Comparison of ENCODE assay signal across 24 cellular contexts in the genomic region with DNA sequence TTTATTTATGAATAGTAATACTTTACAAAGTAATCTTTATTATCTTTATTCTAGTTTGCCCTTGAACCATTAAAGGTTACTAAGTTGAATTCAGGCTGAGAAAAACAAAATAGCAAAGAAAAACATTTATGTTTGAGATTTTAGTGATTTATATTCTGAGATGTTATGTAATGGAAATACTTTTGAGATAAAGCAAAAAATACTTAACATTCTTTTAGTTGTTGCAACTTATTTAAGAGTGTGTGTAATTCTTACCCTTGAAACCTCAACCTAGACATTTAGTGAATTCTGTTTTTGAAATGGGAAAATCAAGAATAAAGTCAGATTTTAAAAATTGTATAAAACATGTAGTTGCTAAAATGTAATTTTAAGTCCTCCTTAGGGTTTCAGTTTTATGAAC. TPM values are rescaled to one million over a fixed set of nuclear protein-coding genes. Genes with fewer than 3 reads are reported as not detected.
DNase-seq lines count a peak whose midpoint lies in the region; ATAC-seq and TF ChIP-seq lines count a peak whose summit lies in the region.
"Had no signal": no experiment of that assay in that cellular context is flagged by ENCODE, and none has a peak within 500 bp of the region (broad histone marks: within the 10 kb centered on the region; RNA-seq: fewer than 3 reads in every experiment).

No MANE protein-coding gene starts in this region.

- H3K4me1 Mint-ChIP-seq in T-helper 2 cell treated with Interferon-gamma antibody and Interleukin-4, amounts not matched to agents 5 μg/mL and 100 μg/mL, for 36 hours (ENCODE audit: low read depth), result peaks cover 13% of the 10 kb centered on the region

- ATAC-seq in SK-N-SH treated with all-trans-retinoic acid at 6 μM for 48 hours (no peak), GM18868 (IDR thresholded peaks at IDR 0.05; ENCODE audit: unreplicated experiment) (no peak), HG03108 (IDR thresholded peaks at IDR 0.05; ENCODE audit: unreplicated experiment) (no peak)
- ATAC-seq: body of pancreas, gastroesophageal sphincter had no signal

- H3K36me3 Mint-ChIP-seq in T-helper 2 cell treated with Interferon-gamma antibody and Interleukin-4, amounts not matched to agents 5 μg/mL and 100 μg/mL, for 36 hours (ENCODE audit: low read depth), result peaks cover 29% of the 10 kb centered on the region

- H3K27me3 Mint-ChIP-seq in T-helper 2 cell treated with Interferon-gamma antibody and Interleukin-4, amounts not matched to agents 5 μg/mL and 100 μg/mL, for 36 hours (ENCODE audit: low read depth), result no peaks in the 10 kb centered on the region
- H3K27me3 Mint-ChIP-seq: activated B cell treated with CpG ODN at 0.5 μM for 24 hours; activated CD4-positive, alpha-beta memory T cell treated with anti-CD3 and anti-CD28 coated beads, Interleukin-2, amount 10 ng/mL, durations not matched to agents 7 days and 5 days; activated naive CD8-positive, alpha-beta T cell had no signal

- no peak overlapping the region for H3K27ac Mint-ChIP-seq in T-helper 2 cell treated with Interferon-gamma antibody and Interleukin-4, amounts not matched to agents 5 μg/mL and 100 μg/mL, for 36 hours
- H3K27ac Mint-ChIP-seq: activated B cell treated with CpG ODN at 0.5 μM for 24 hours; activated CD4-positive, alpha-beta memory T cell treated with anti-CD3 and anti-CD28 coated beads, Interleukin-2, amount 10 ng/mL, durations not matched to agents 7 days and 5 days; activated naive CD8-positive, alpha-beta T cell; activated T-helper 2 cell treated with anti-CD3 and anti-CD28 coated beads, Interferon-gamma antibody, Interleukin-2, Interleukin-4, amounts not matched to agents 10 μg/mL and 5 μg/mL and 100 μg/mL, durations not matched to agents 14 hours and 24 hours and 36 hours had no signal

- no peak overlapping the region for H3K4me3 Mint-ChIP-seq in T-helper 2 cell treated with Interferon-gamma antibody and Interleukin-4, amounts not matched to agents 5 μg/mL and 100 μg/mL, for 36 hours
- H3K4me3 Mint-ChIP-seq: activated B cell treated with CpG ODN at 0.5 μM for 24 hours; activated CD4-positive, alpha-beta memory T cell treated with anti-CD3 and anti-CD28 coated beads, Interleukin-2, amount 10 ng/mL, durations not matched to agents 7 days and 5 days; activated naive CD8-positive, alpha-beta T cell had no signal

- TF ChIP-seq CTCF in fibroblast of pulmonary artery (IDR thresholded peaks at IDR 0.05; ENCODE audit: low read length, missing control alignments), result no peak

- peak; percentile 21 for DNase-seq in AG08395 (ENCODE audit: low spot score)
- peak; percentile 58 for DNase-seq in fibroblast of pulmonary artery (ENCODE audit: low read depth)
- DNase-seq in myocyte (ENCODE audit: low read depth), result peak; percentile 3
- no peak for DNase-seq in T-helper 2 cell treated with Interferon-gamma antibody and Interleukin-4, amounts not matched to agents 5 μg/mL and 100 μg/mL, for 36 hours (ENCODE audit: low spot score)
- no peak for DNase-seq in H4 (ENCODE audit: low spot score)
- DNase-seq: activated B cell treated with CpG ODN at 0.5 μM for 24 hours; activated CD4-positive, alpha-beta memory T cell treated with anti-CD3 and anti-CD28 coated beads, Interleukin-2, amount 10 ng/mL, durations not matched to agents 7 days and 5 days; body of pancreas; COR-L47; effector CD8-positive, alpha-beta T cell; hypothalamus; islet precursor cell; NCI-H1048; NCI-H187 treated with DMSO at 0.1 percent for 48 hours; NCI-H345; NCI-H82 had no signal

- H3K4me3 ChIP-seq in fibroblast of pulmonary artery (replicated peaks; ENCODE audit: low read depth, low read length), result no peak overlapping the region
- H3K4me3 ChIP-seq: BLaER1, body of pancreas, gastroesophageal sphincter, prostate gland had no signal

- peaks cover 20% of the 10 kb centered on the region for H3K9me3 Mint-ChIP-seq in T-helper 2 cell treated with Interferon-gamma antibody and Interleukin-4, amounts not matched to agents 5 μg/mL and 100 μg/mL, for 36 hours

TF ChIP-seq in SK-N-SH treated with all-trans-retinoic acid at 6 μM for 48 hours, 23 proteins besides CTCF, POLR2A, EP300 and RAD21:
- TF ChIP-seq RARB (CRISPR knock-in tag; IDR thresholded peaks at IDR 0.05) (no peak), TOX (CRISPR knock-in tag; IDR thresholded peaks at IDR 0.05; ENCODE audit: borderline replicate concordance) (no peak), ESRRG (CRISPR knock-in tag; IDR thresholded peaks at IDR 0.05) (no peak), ZNF8 (CRISPR knock-in tag; IDR thresholded peaks at IDR 0.05) (no peak), ISL1 (CRISPR knock-in tag; IDR thresholded peaks at IDR 0.05) (peak; percentile 77)
- TF ChIP-seq, protein P1, sequence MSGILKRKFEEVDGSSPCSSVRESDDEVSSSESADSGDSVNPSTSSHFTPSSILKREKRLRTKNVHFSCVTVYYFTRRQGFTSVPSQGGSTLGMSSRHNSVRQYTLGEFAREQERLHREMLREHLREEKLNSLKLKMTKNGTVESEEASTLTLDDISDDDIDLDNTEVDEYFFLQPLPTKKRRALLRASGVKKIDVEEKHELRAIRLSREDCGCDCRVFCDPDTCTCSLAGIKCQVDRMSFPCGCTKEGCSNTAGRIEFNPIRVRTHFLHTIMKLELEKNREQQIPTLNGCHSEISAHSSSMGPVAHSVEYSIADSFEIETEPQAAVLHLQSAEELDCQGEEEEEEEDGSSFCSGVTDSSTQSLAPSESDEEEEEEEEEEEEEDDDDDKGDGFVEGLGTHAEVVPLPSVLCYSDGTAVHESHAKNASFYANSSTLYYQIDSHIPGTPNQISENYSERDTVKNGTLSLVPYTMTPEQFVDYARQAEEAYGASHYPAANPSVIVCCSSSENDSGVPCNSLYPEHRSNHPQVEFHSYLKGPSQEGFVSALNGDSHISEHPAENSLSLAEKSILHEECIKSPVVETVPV (CRISPR knock-in tag; IDR thresholded peaks at IDR 0.05), result no peak
TF ChIP-seq in SK-N-SH treated with all-trans-retinoic acid at 6 μM for 48 hours: peak in this region for 1.

RNA-seq across cellular contexts. Expression of a gene that starts 40.1 kb away (rescaled TPM):
- total RNA-seq in myocyte, result 23.9 and 24.9 TPM in 2 replicates
- 14.5 TPM for polyA plus RNA-seq in myocyte (2012)
- total RNA-seq in H4 (2014; rRNA removed; shearing (Covaris generic)), result 49.6 and 63.7 TPM in 2 replicates

Comparison
In these comparisons a context has a peak if more than half of its experiments do, and no peak if none do; other contexts are left out.
1. DNase-seq: peak in AG08395 (single experiment), fibroblast of pulmonary artery (single experiment) and myocyte (single experiment); none in T-helper 2 cell treated with Interferon-gamma antibody and Interleukin-4, amounts not matched to agents 5 μg/mL and 100 μg/mL, for 36 hours (single experiment) and H4 (single experiment).